1 cellular context compared by ENCODE assay signal in genomic region chr12:116278259-116278595, GRCh38.
TF ChIP-seq lines count a peak whose summit lies in the region.

No MANE protein-coding gene starts in this region.

TF ChIP-seq in SK-N-SH, 30 proteins besides CTCF, POLR2A, EP300 and RAD21 (continued from another document):
- TF ChIP-seq TAF1 (IDR thresholded peaks at IDR 0.05; ENCODE audit: borderline replicate concordance, low read depth, low read length), result no peak
- TF ChIP-seq REST (IDR thresholded peaks at IDR 0.05; ENCODE audit: low read depth, low read length), result no peak
- TF ChIP-seq TEAD4 (IDR thresholded peaks at IDR 0.05; ENCODE audit: borderline replicate concordance, insufficient read depth), result no peak
TF ChIP-seq in SK-N-SH: peak in this region for 0.
